17 cellular contexts compared by ENCODE assay signal in genomic region chr19:49631279-49631588, GRCh38. TPM values are rescaled to one million over a fixed set of nuclear protein-coding genes. Genes with fewer than 3 reads are reported as not detected.
DNase-seq lines count a peak whose midpoint lies in the region; ATAC-seq and TF ChIP-seq lines count a peak whose summit lies in the region.
"Had no signal": no experiment of that assay in that cellular context is flagged by ENCODE, and none has a peak within 500 bp of the region (broad histone marks: within the 10 kb centered on the region; RNA-seq: fewer than 3 reads in every experiment).

No MANE protein-coding gene starts in this region.

- H3K4me1 ChIP-seq in heart right ventricle (peaks cover 5 to 42% (median 24%) of the 10 kb centered on the region in 9 donors), body of pancreas (peaks cover 15% of the 10 kb centered on the region), lung (ENCODE audit: control insufficient read depth in 2 of 2, insufficient read depth in 2 of 2, low read length in 2 of 2) (peaks cover 0 to 11% of the 10 kb centered on the region in 2 donors), aorta (ENCODE audit: control insufficient read depth in 1 of 2, insufficient read depth in 2 of 2, low read length in 2 of 2) (no peaks in the 10 kb centered on the region), mesendoderm (ENCODE audit: control insufficient read depth, low read depth, low read length) (no peaks in the 10 kb centered on the region)
- H3K4me1 ChIP-seq: breast epithelium had no signal

- DNase-seq in heart right ventricle (no peak), cardiac septum (ENCODE audit: low spot score) (no peak), body of pancreas (peak in 2 of 4 donors; percentile 35 to 55), lung (ENCODE audit: low spot score) (no peak), aorta (no peak), mesendoderm (no peak), UCSD-AML1 (lab: John Stamatoyannopoulos, UW; ENCODE audit: unreplicated experiment) (no peak), NCI-H345 treated with DMSO at 0.1 percent for 48 hours (lab: John Stamatoyannopoulos, UW; ENCODE audit: unreplicated experiment) (no peak)
- DNase-seq: activated CD4-positive, CD25-positive, alpha-beta regulatory T cell; activated CD8-positive, alpha-beta memory T cell treated with anti-CD3 and anti-CD28 coated beads, Interleukin-2, amount 10 ng/mL, durations not matched to agents 7 days and 5 days; activated naive CD4-positive, alpha-beta T cell treated with anti-CD3 and anti-CD28 coated beads for 36 hours; effector CD4-positive, alpha-beta T cell; NCI-H1417 had no signal

- H3K23ac ChIP-seq in mesendoderm (ENCODE audit: low read length), result no peak overlapping the region

- no peak overlapping the region for H2AK5ac ChIP-seq in mesendoderm (ENCODE audit: low read length)

- no peak overlapping the region for H3K4ac ChIP-seq in mesendoderm (ENCODE audit: low read depth, low read length)

- H3K4me3 ChIP-seq in heart right ventricle, result no peak overlapping the region
- H3K4me3 ChIP-seq in body of pancreas, result no peak overlapping the region
- H3K4me3 ChIP-seq in lung, result no peak overlapping the region
- H3K4me3 ChIP-seq in aorta (ENCODE audit: low read length in 2 of 2), result no peak overlapping the region
- H3K4me3 ChIP-seq in mesendoderm (ENCODE audit: low read length), result no peak overlapping the region
- H3K4me3 ChIP-seq: breast epithelium had no signal

- intact Hi-C loops in heart right ventricle (cut with DNase I) (no loop called here), cardiac septum (cut with DNase I) (no loop called here), body of pancreas (cut with DNase I) (no loop called here), aorta (cut with DNase I) (no loop called here)

- ATAC-seq in heart right ventricle (peak in 7 of 8 donors; percentile 21 to 63 (median 37)), body of pancreas (peak; percentile 69), lung (ENCODE audit: insufficient read depth, low FRiP score) (peak; percentile 7), aorta (ENCODE audit: low FRiP score) (peak; percentile 42)
- ATAC-seq: activated CD8-positive, alpha-beta memory T cell treated with anti-CD3 and anti-CD28 coated beads, Interleukin-2, amount 10 ng/mL, durations not matched to agents 7 days and 5 days had no signal

- H3K9me3 ChIP-seq in heart right ventricle, result no peaks in the 10 kb centered on the region
- H3K9me3 ChIP-seq in body of pancreas, result no peaks in the 10 kb centered on the region
- H3K9me3 ChIP-seq in lung (ENCODE audit: control insufficient read depth in 2 of 2, insufficient read depth in 1 of 2, low read length in 1 of 2), result no peaks in the 10 kb centered on the region
- no peaks in the 10 kb centered on the region for H3K9me3 ChIP-seq in aorta (ENCODE audit: control insufficient read depth, low read length)
- H3K9me3 ChIP-seq: breast epithelium, neutrophil had no signal

- no peak overlapping the region for H2BK120ac ChIP-seq in mesendoderm (ENCODE audit: low read depth, low read length)

- H3K36me3 ChIP-seq in heart right ventricle (peaks cover 0 to 40% (median 3%) of the 10 kb centered on the region in 9 donors), body of pancreas (replicated peaks in 1 of 2; ENCODE audit: insufficient read depth in 1 of 2, low read depth in 2 of 2) (peaks cover 0 to 5% of the 10 kb centered on the region in 2 donors), lung (ENCODE audit: control insufficient read depth in 2 of 2, insufficient read depth in 2 of 2, low read length in 2 of 2) (peaks cover 4 to 9% of the 10 kb centered on the region in 2 donors), aorta (ENCODE audit: control insufficient read depth in 1 of 2, insufficient read depth in 2 of 2, low read length in 1 of 2) (peaks cover 0 to 3% of the 10 kb centered on the region in 2 donors), mesendoderm (ENCODE audit: control insufficient read depth, insufficient read depth, low read length) (no peaks in the 10 kb centered on the region)
- H3K36me3 ChIP-seq: breast epithelium had no signal

- no peaks in the 10 kb centered on the region for H3K79me2 ChIP-seq in mesendoderm (ENCODE audit: control insufficient read depth, insufficient read depth, low read length)

- H4K8ac ChIP-seq in mesendoderm (ENCODE audit: low read depth, low read length), result no peak overlapping the region

- H2BK15ac ChIP-seq in mesendoderm (replicated peaks; ENCODE audit: low read depth), result no peak overlapping the region

- TF ChIP-seq CTCF in heart right ventricle (IDR thresholded peaks at IDR 0.05), result no peak
- no peak for TF ChIP-seq CTCF in body of pancreas (IDR thresholded peaks at IDR 0.05)
- TF ChIP-seq CTCF in lung (IDR thresholded peaks at IDR 0.05; ENCODE audit: control extremely low read depth, extremely low read depth), result no peak

- no peak for TF ChIP-seq POLR2A in body of pancreas (IDR thresholded peaks at IDR 0.05)

- no peak overlapping the region for H3K18ac ChIP-seq in mesendoderm (ENCODE audit: low read length)

- H3K56ac ChIP-seq in mesendoderm (ENCODE audit: low read length), result no peak overlapping the region

- WGBS in heart right ventricle, 2 donors, result 25 to 33% methylated on average over 6 of the region's 6 CpGs
- WGBS in body of pancreas, 2 donors, result 17 to 31% methylated on average over 6 of the region's 6 CpGs
- 43 to 66% methylated on average over 6 of the region's 6 CpGs for WGBS in lung, 2 donors
- WGBS in aorta, 2 donors, result 9 to 10% methylated on average over 6 of the region's 6 CpGs
- WGBS in mesendoderm (ENCODE audit: extremely low coverage, insufficient coverage, low lambda C conversion rate), result no CpG with 5 or more reads among the region's 6 CpGs

- H2BK5ac ChIP-seq in mesendoderm (ENCODE audit: low read length), result no peak overlapping the region

- H3K4me2 ChIP-seq in mesendoderm (ENCODE audit: low read length), result no peak overlapping the region
- H3K4me2 ChIP-seq: KMS-11 had no signal

- H3K27ac ChIP-seq in heart right ventricle (peak overlapping the region in 4 of 10 donors; percentile 21 to 49 (median 37)), body of pancreas (peak overlapping the region in 3 of 4 donors; percentile 55 to 71 (median 69)), lung (ENCODE audit: low read depth in 1 of 2, low read length in 1 of 2) (peak overlapping the region in 1 of 2 donors; percentile 77), aorta (ENCODE audit: low read depth in 1 of 2, low read length in 2 of 2) (no peak overlapping the region), mesendoderm (ENCODE audit: low read depth, low read length) (no peak overlapping the region)
- H3K27ac ChIP-seq: HL-60, KMS-11, neutrophil had no signal

- no peak overlapping the region for H4K5ac ChIP-seq in mesendoderm (ENCODE audit: low read length)

- H3K27me3 ChIP-seq in heart right ventricle, result no peaks in the 10 kb centered on the region
- H3K27me3 ChIP-seq in body of pancreas, result no peaks in the 10 kb centered on the region
- H3K27me3 ChIP-seq in lung (ENCODE audit: control insufficient read depth, insufficient read depth), result no peaks in the 10 kb centered on the region
- H3K27me3 ChIP-seq in aorta (ENCODE audit: control insufficient read depth in 1 of 2, insufficient read depth in 2 of 2, low read length in 1 of 2), result no peaks in the 10 kb centered on the region
- no peaks in the 10 kb centered on the region for H3K27me3 ChIP-seq in mesendoderm (ENCODE audit: insufficient read depth, low read length, poor library complexity)
- H3K27me3 ChIP-seq: breast epithelium had no signal

- no peaks in the 10 kb centered on the region for H3K79me1 ChIP-seq in mesendoderm (ENCODE audit: low read length)

- H3K9ac ChIP-seq in mesendoderm (ENCODE audit: low read length), result no peak overlapping the region
- H3K9ac ChIP-seq: KMS-11 had no signal

RNA-seq across cellular contexts. Expression of gene RRAS, which starts 8.7 kb away (rescaled TPM):
- total RNA-seq in heart right ventricle (100 to 1,000 TPM in 7 of 10 donors, 10 to 100 TPM in 3; 90.4 to 141 (median 113) TPM), cardiac septum (171 TPM), body of pancreas (10 to 100 TPM; 10.9 to 17.9 TPM), lung (10 to 100 TPM; 26.3 to 71.6 TPM), aorta (100 to 1,000 TPM; 139 to 167 TPM)
- polyA plus RNA-seq in heart right ventricle (100 to 1,000 TPM; 208 to 215 TPM), lung (100 to 1,000 TPM; 140 to 180 TPM), aorta (100 to 1,000 TPM; 320 to 407 TPM)
- 7.3 TPM for polyA plus RNA-seq in mesendoderm (2013, experiment 1 of 2)
- polyA plus RNA-seq in mesendoderm (2013, experiment 2 of 2), result 8.4 TPM

RNA-seq across cellular contexts. Expression of gene SCAF1, which starts 10.8 kb away (rescaled TPM):
- 10 to 100 TPM; 41.6 to 60.5 (median 45.2) TPM for total RNA-seq in heart right ventricle
- 10 to 100 TPM; 20.2 to 25.8 TPM for polyA plus RNA-seq in heart right ventricle
- total RNA-seq in cardiac septum, result 53.1 TPM
- 10 to 100 TPM; 16.1 to 36.6 TPM for total RNA-seq in body of pancreas
- total RNA-seq in lung, result 10 to 100 TPM; 22.5 to 80.2 TPM
- 10 to 100 TPM; 24.3 to 26.7 TPM for polyA plus RNA-seq in lung
- total RNA-seq in aorta, result 10 to 100 TPM; 53.0 to 54.5 TPM
- 10 to 100 TPM; 10.1 to 19.0 TPM for polyA plus RNA-seq in aorta
- polyA plus RNA-seq in mesendoderm (2013, experiment 1 of 2), result 42.4 TPM
- polyA plus RNA-seq in mesendoderm (2013, experiment 2 of 2), result 44.6 TPM

RNA-seq across cellular contexts. Expression of gene IRF3, which starts 34.4 kb away (rescaled TPM):
- total RNA-seq in heart right ventricle (10 to 100 TPM; 22.3 to 39.4 (median 24.7) TPM), cardiac septum (33.7 TPM), body of pancreas (100 to 1,000 TPM in 1 of 2 donors, 10 to 100 TPM in 1; 46.7 to 134 TPM), lung (10 to 100 TPM; 52.8 to 97.3 TPM), aorta (10 to 100 TPM; 53.7 to 82.7 TPM)
- polyA plus RNA-seq in heart right ventricle (10 to 100 TPM; 67.8 to 84.2 TPM), lung (10 to 100 TPM; 70.7 to 92.2 TPM), aorta (100 to 1,000 TPM in 1 of 2 donors, 10 to 100 TPM in 1; 37.8 to 278 TPM)
- 94.1 TPM for polyA plus RNA-seq in mesendoderm (2013, experiment 1 of 2)
- polyA plus RNA-seq in mesendoderm (2013, experiment 2 of 2), result 90.7 TPM

RNA-seq across cellular contexts. Expression of gene BCL2L12, which starts 34.5 kb away (rescaled TPM):
- total RNA-seq in heart right ventricle (10 to 100 TPM in 5 of 10 donors, 1 to 10 TPM in 5; 7.8 to 14.6 (median 9.8) TPM), cardiac septum (8.9 TPM), body of pancreas (1 to 10 TPM; 3.6 to 5.6 TPM), lung (10 to 100 TPM in 1 of 2 donors, 1 to 10 TPM in 1; 3.5 to 26.1 TPM), aorta (10 to 100 TPM in 1 of 2 donors, 1 to 10 TPM in 1; 9.9 to 14.0 TPM)
- polyA plus RNA-seq in heart right ventricle (10 to 100 TPM in 1 of 2 donors, 1 to 10 TPM in 1; 8.6 to 19.6 TPM), lung (10 to 100 TPM; 18.3 to 23.5 TPM), aorta (10 to 100 TPM in 1 of 2 donors, 1 to 10 TPM in 1; 5.8 to 16.4 TPM)
- polyA plus RNA-seq in mesendoderm (2013, experiment 1 of 2), result 151 TPM
- 154 TPM for polyA plus RNA-seq in mesendoderm (2013, experiment 2 of 2)

RNA-seq across cellular contexts. Expression of gene PRR12, which starts 40.3 kb away (rescaled TPM):
- total RNA-seq in heart right ventricle (10 to 100 TPM; 11.2 to 19.2 (median 16.7) TPM), cardiac septum (15.9 TPM), body of pancreas (10 to 100 TPM in 1 of 2 donors, 1 to 10 TPM in 1; 8.0 to 23.4 TPM), lung (10 to 100 TPM; 18.0 to 32.4 TPM), aorta (10 to 100 TPM; 20.2 to 31.3 TPM)
- polyA plus RNA-seq in heart right ventricle (10 to 100 TPM in 1 of 2 donors, 1 to 10 TPM in 1; 5.2 to 11.1 TPM), lung (10 to 100 TPM in 1 of 2 donors, 1 to 10 TPM in 1; 7.6 to 15.5 TPM), aorta (10 to 100 TPM in 1 of 2 donors, 1 to 10 TPM in 1; 2.6 to 10.1 TPM)
- polyA plus RNA-seq in mesendoderm (2013, experiment 1 of 2), result 20.3 TPM
- polyA plus RNA-seq in mesendoderm (2013, experiment 2 of 2), result 20.4 TPM

Comparison
In these comparisons a context has a peak if more than half of its experiments do, and no peak if none do; other contexts are left out.
1. ATAC-seq: peak in every context shown above with its lines; median percentile 69 in body of pancreas; 42 in aorta; 37 in heart right ventricle; 7 in lung.
2. H3K27ac ChIP-seq: peak in body of pancreas (3 of 4); none in aorta (0 of 2) and mesendoderm (single experiment).